ENCODE assay signal across 20 cellular contexts in genomic region chr2:173386441-173387044, GRCh38. TPM values are rescaled to one million over a fixed set of nuclear protein-coding genes. Genes with fewer than 3 reads are reported as not detected.
A peak's percentile ranks its signal among the peaks of the same experiment; 100 is the strongest.
DNase-seq lines count a peak whose midpoint lies in the region; ATAC-seq and TF ChIP-seq lines count a peak whose summit lies in the region.
"Had no signal": no experiment of that assay in that cellular context is flagged by ENCODE, and none has a peak within 500 bp of the region (broad histone marks: within the 10 kb centered on the region; RNA-seq: fewer than 3 reads in every experiment).

No MANE protein-coding gene starts in this region.

- H3K4me3 ChIP-seq in right lobe of liver, result no peak overlapping the region
- H3K4me3 ChIP-seq: SJSA1 had no signal

- peak overlapping the region; percentile 67 for H3K27ac Mint-ChIP-seq in progenitor cell of endocrine pancreas

- no peaks in the 10 kb centered on the region for H3K9me3 Mint-ChIP-seq in progenitor cell of endocrine pancreas (ENCODE audit: low read depth)

- no peaks in the 10 kb centered on the region for H3K4me1 ChIP-seq in right lobe of liver

- no peak for TF ChIP-seq POLR2A in right lobe of liver (IDR thresholded peaks at IDR 0.05)

- H3K9me3 ChIP-seq in right lobe of liver, result no peaks in the 10 kb centered on the region
- H3K9me3 ChIP-seq: SJSA1 had no signal

- no peak for TF ChIP-seq CTCF in progenitor cell of endocrine pancreas (IDR thresholded peaks at IDR 0.05; ENCODE audit: unreplicated experiment)
- TF ChIP-seq CTCF in right lobe of liver (IDR thresholded peaks at IDR 0.05), result no peak

- H3K4me1 Mint-ChIP-seq in progenitor cell of endocrine pancreas (ENCODE audit: low read depth), result peaks cover 8% of the 10 kb centered on the region

- intact Hi-C loops in left cardiac atrium (cut with DNase I), result no loop called here
- intact Hi-C loops in right lobe of liver (cut with DNase I), result no loop called here

- DNase-seq in ELF-1 (ENCODE audit: low read depth, low spot score), result peak; percentile 13
- peak; percentile 62 for DNase-seq in NCI-H2227 (lab: John Stamatoyannopoulos, UW; ENCODE audit: unreplicated experiment)
- DNase-seq in iPS-NIHi7 (ENCODE audit: extremely low spot score), result peak; percentile 22
- no peak for DNase-seq in progenitor cell of endocrine pancreas (ENCODE audit: low spot score, unreplicated experiment)
- no peak for DNase-seq in left cardiac atrium
- DNase-seq in NCI-H345 (lab: John Stamatoyannopoulos, UW), result no peak
- DNase-seq in right lobe of liver, result no peak
- DNase-seq: AML-193, C1 segment of cervical spinal cord, GDM1, KBM-7, MM.1S, NCI-H1048, NCI-H1417 treated with DMSO at 0.1 percent for 48 hours, NCI-H187, NCI-H2107, NCI-H524 treated with DMSO at 0.1 percent for 48 hours, OCI-M1 had no signal

- no peaks in the 10 kb centered on the region for H3K36me3 ChIP-seq in right lobe of liver
- H3K36me3 ChIP-seq: SJSA1 had no signal

- no peak overlapping the region for H3K4me3 Mint-ChIP-seq in progenitor cell of endocrine pancreas (ENCODE audit: low read depth)

- 46% methylated on average over 3 of the region's 17 CpGs for WGBS in right lobe of liver (ENCODE audit: insufficient coverage, low coverage, low lambda C conversion rate, missing lambda C conversion rate)

- ATAC-seq in left cardiac atrium, result no peak
- ATAC-seq in right lobe of liver, result no peak
- ATAC-seq: HepG2 had no signal

- H3K36me3 Mint-ChIP-seq in progenitor cell of endocrine pancreas (ENCODE audit: insufficient read depth), result no peaks in the 10 kb centered on the region

- H3K27me3 ChIP-seq in right lobe of liver, result no peaks in the 10 kb centered on the region
- H3K27me3 ChIP-seq: SJSA1 had no signal

- peaks cover 22% of the 10 kb centered on the region for H3K27me3 Mint-ChIP-seq in progenitor cell of endocrine pancreas

- no peak overlapping the region for H3K27ac ChIP-seq in right lobe of liver
- H3K27ac ChIP-seq: SJSA1 had no signal

RNA-seq across cellular contexts. Expression of gene CDCA7, which starts 31.9 kb away (rescaled TPM):
- total RNA-seq in progenitor cell of endocrine pancreas (19.3 and 22.3 TPM in 2 replicates), left cardiac atrium (under 1 TPM; 0.29 to 0.97 TPM), right lobe of liver (under 1 TPM in 5 of 6 experiments, not detected in 1; 0.09 to 0.37 (median 0.20) TPM)

Comparison
In these comparisons a context has a peak if more than half of its experiments do, and no peak if none do; other contexts are left out.
1. DNase-seq: peak in ELF-1 (single experiment), NCI-H2227 (single experiment) and iPS-NIHi7 (single experiment); none in progenitor cell of endocrine pancreas (single experiment), left cardiac atrium (single experiment), NCI-H345 (single experiment) and right lobe of liver (0 of 3).
2. RNA of gene CDCA7, which starts 31.9 kb away (total RNA-seq): 19.3 to 22.3 TPM in progenitor cell of endocrine pancreas; 0.29 to 0.97 TPM in left cardiac atrium and 0.09 to 0.37 TPM in right lobe of liver; every median in the first group is over 10 times any median in the second.